3 cellular contexts compared by ENCODE assay signal in genomic region chr1:226534098-226534497, GRCh38.
"Had no signal": no experiment of that assay in that cellular context is flagged by ENCODE, and none has a peak within 500 bp of the region (broad histone marks: within the 10 kb centered on the region; RNA-seq: fewer than 3 reads in every experiment).

No MANE protein-coding gene starts in this region.

- DNase-seq: GDM1, GF-D8 had no signal

- H3K4me3 ChIP-seq: GM12878 had no signal
